Comparison of ENCODE assay signal across 8 cellular contexts in the genomic region with DNA sequence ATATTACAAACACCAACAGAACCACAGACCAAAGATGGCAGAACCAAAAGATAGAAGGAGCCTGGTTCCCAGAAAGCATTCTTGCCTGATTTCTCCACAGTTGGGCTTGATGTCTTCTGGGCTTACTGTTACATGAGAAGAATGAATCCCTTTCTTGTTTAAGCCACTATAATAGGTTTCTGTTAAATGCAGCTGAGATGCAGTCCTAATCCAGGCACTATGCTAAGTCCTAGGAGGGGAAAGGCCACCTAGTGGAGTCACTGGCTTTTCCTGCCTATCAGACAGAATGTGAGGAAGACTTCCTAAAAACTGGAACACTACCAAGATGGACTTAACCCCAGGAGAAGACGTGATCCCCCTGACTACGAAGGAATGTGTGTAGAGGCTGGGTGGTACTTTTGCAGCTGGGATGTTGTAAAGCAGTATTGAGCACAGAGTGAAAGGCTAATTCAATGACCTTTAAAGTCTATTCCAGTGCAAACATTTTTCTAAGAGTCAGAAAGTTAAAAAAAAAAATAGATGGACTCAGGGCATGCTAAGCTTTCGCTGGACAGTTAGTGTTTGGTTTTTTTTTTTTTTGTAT. TPM values are rescaled to one million over a fixed set of nuclear protein-coding genes. Genes with fewer than 3 reads are reported as not detected.
DNase-seq lines count a peak whose midpoint lies in the region; ATAC-seq lines count a peak whose summit lies in the region.

No MANE protein-coding gene starts in this region.

- H3K4me3 Mint-ChIP-seq in activated CD8-positive, alpha-beta memory T cell treated with anti-CD3 and anti-CD28 coated beads, Interleukin-2, amount 10 ng/mL, durations not matched to agents 7 days and 5 days: no peak overlapping the region

- peaks cover 55% of the 10 kb centered on the region for H3K27me3 Mint-ChIP-seq in activated CD8-positive, alpha-beta memory T cell treated with anti-CD3 and anti-CD28 coated beads, Interleukin-2, amount 10 ng/mL, durations not matched to agents 7 days and 5 days

- no peak for ATAC-seq in activated CD8-positive, alpha-beta memory T cell treated with anti-CD3 and anti-CD28 coated beads, Interleukin-2, amount 10 ng/mL, durations not matched to agents 7 days and 5 days
- ATAC-seq in HG03280 (IDR thresholded peaks at IDR 0.05; ENCODE audit: unreplicated experiment): no peak

- H3K36me3 Mint-ChIP-seq in activated CD8-positive, alpha-beta memory T cell treated with anti-CD3 and anti-CD28 coated beads, Interleukin-2, amount 10 ng/mL, durations not matched to agents 7 days and 5 days: peaks cover 8% of the 10 kb centered on the region

- peaks cover 16% of the 10 kb centered on the region for H3K4me1 Mint-ChIP-seq in activated CD8-positive, alpha-beta memory T cell treated with anti-CD3 and anti-CD28 coated beads, Interleukin-2, amount 10 ng/mL, durations not matched to agents 7 days and 5 days

- H3K9me3 Mint-ChIP-seq in activated CD8-positive, alpha-beta memory T cell treated with anti-CD3 and anti-CD28 coated beads, Interleukin-2, amount 10 ng/mL, durations not matched to agents 7 days and 5 days (ENCODE audit: low read depth): peaks cover 12% of the 10 kb centered on the region

- CTCF ChIA-PET in activated CD8-positive, alpha-beta memory T cell treated with anti-CD3 and anti-CD28 coated beads, Interleukin-2, amount 10 ng/mL, durations not matched to agents 7 days and 5 days (lab: Charles Lee): interaction anchor here (0.6 to 5.0 kb wide), 4 partner anchors 168 to 550 kb away, joined by 4 to 24 read pairs (median 16); a partner anchor contains a TSS

- no peak overlapping the region for H3K27ac Mint-ChIP-seq in activated CD8-positive, alpha-beta memory T cell treated with anti-CD3 and anti-CD28 coated beads, Interleukin-2, amount 10 ng/mL, durations not matched to agents 7 days and 5 days

- DNase-seq in GM04503 (ENCODE audit: low read depth) (peak; percentile 7), NCI-H526 treated with DMSO at 0.1 percent for 48 hours (lab: John Stamatoyannopoulos, UW) (peak; percentile 22), ecto neural progenitor cell (ENCODE audit: low spot score) (peak; percentile 51), putamen (ENCODE audit: low spot score) (peak; percentile 36), NCI-H2029 (lab: John Stamatoyannopoulos, UW) (no peak), NCI-H1436 treated with DMSO at 0.1 percent for 48 hours (lab: John Stamatoyannopoulos, UW) (no peak)
- DNase-seq in activated CD8-positive, alpha-beta memory T cell treated with anti-CD3 and anti-CD28 coated beads, Interleukin-2, amount 10 ng/mL, durations not matched to agents 7 days and 5 days: no peak

RNA-seq across cellular contexts. Expression of a gene that starts 34.3 kb away (rescaled TPM):
- total RNA-seq in activated CD8-positive, alpha-beta memory T cell treated with anti-CD3 and anti-CD28 coated beads, Interleukin-2, amount 10 ng/mL, durations not matched to agents 7 days and 5 days: 1 to 10 TPM; 6.3 to 9.2 TPM

Comparison
In these comparisons a context has a peak if more than half of its experiments do, and no peak if none do; other contexts are left out.
1. DNase-seq: peak in GM04503 (single experiment), NCI-H526 treated with DMSO at 0.1 percent for 48 hours (single experiment), ecto neural progenitor cell (single experiment) and putamen (single experiment); none in activated CD8-positive, alpha-beta memory T cell treated with anti-CD3 and anti-CD28 coated beads, Interleukin-2, amount 10 ng/mL, durations not matched to agents 7 days and 5 days (single experiment), NCI-H2029 (single experiment) and NCI-H1436 treated with DMSO at 0.1 percent for 48 hours (single experiment).